In genomic region chr16:23670137-23670776, GRCh38 we compare ENCODE assay signal across 9 cellular contexts. TPM values are rescaled to one million over a fixed set of nuclear protein-coding genes. Genes with fewer than 3 reads are reported as not detected.
DNase-seq lines count a peak whose midpoint lies in the region; ATAC-seq, FAIRE-seq and TF ChIP-seq lines count a peak whose summit lies in the region.
"Had no signal": no experiment of that assay in that cellular context is flagged by ENCODE, and none has a peak within 500 bp of the region (broad histone marks: within the 10 kb centered on the region; RNA-seq: fewer than 3 reads in every experiment).

No MANE protein-coding gene starts in this region.

- intact Hi-C loops in PC-3 (cut with micrococcal nuclease) = loop anchor here (1.0 to 5.0 kb wide), 2 partner anchors 8 to 57 kb away; partner anchors contain the start of gene PLK1
- intact Hi-C loops in sciatic nerve (cut with DNase I) = no loop called here

- H4K20me1 ChIP-seq in PC-3 (ENCODE audit: low read length) = no peaks in the 10 kb centered on the region

- BruUV-seq in PC-3 (replicated peaks; lab: Mats Ljungman, UMichigan) = no TSS peak

- no peak overlapping the region for H3K4me3 ChIP-seq in PC-3 (ENCODE audit: low read length)
- H3K4me3 ChIP-seq: SK-N-MC had no signal

- peak; percentile 87 for ATAC-seq in GM18517 (IDR thresholded peaks at IDR 0.05; ENCODE audit: unreplicated experiment)
- peak; percentile 96 for ATAC-seq in PC-3
- ATAC-seq in sciatic nerve = no peak
- no peak for ATAC-seq in naive thymus-derived CD8-positive, alpha-beta T cell

- CTCF ChIA-PET in PC-3 (lab: Charles Lee) = interaction anchor here (0.6 kb wide), 1 partner anchor 8 kb away, joined by 3 read pairs; the partner anchor contains the start of gene PLK1

- peak overlapping the region; percentile 70 for H3K4me2 ChIP-seq in PC-3 (ENCODE audit: low read length)

- H3F3A ChIP-seq in PC-3 (ENCODE audit: low read length, unreplicated experiment) = peaks cover 7% of the 10 kb centered on the region

- H3K4me1 Mint-ChIP-seq in naive thymus-derived CD8-positive, alpha-beta T cell = peaks cover 0 to 16% (median 1%) of the 10 kb centered on the region in 4 donors

- no peaks in the 10 kb centered on the region for H3K27me3 Mint-ChIP-seq in naive thymus-derived CD8-positive, alpha-beta T cell

- H3K36me3 Mint-ChIP-seq in naive thymus-derived CD8-positive, alpha-beta T cell = peaks cover 0 to 73% (median 35%) of the 10 kb centered on the region in 3 donors

- H3K4me1 ChIP-seq in PC-3 (ENCODE audit: insufficient read depth, low read length) = peaks cover 24% of the 10 kb centered on the region

- peak overlapping the region; percentile 21; the same call in 1 of the 2 replicates for H3K9ac ChIP-seq in PC-3 (ENCODE audit: low read length)

- TF ChIP-seq POLR2A in H54 (IDR thresholded peaks at IDR 0.05; ENCODE audit: low read depth, low read length) = no peak

- H3K27ac ChIP-seq in PC-3 (ENCODE audit: low read length) = peak overlapping the region; percentile 86
- H3K27ac ChIP-seq: SK-N-MC had no signal

- H3K9me2 ChIP-seq in PC-3 (replicated peaks; ENCODE audit: low read length) = no peaks in the 10 kb centered on the region

- peaks cover 25% of the 10 kb centered on the region for H3K36me3 ChIP-seq in PC-3 (ENCODE audit: low read depth, low read length)

- peak; percentile 93 for FAIRE-seq in H54 (lab: Jason Lieb, UNC)

- no peak overlapping the region for H3K4me3 Mint-ChIP-seq in naive thymus-derived CD8-positive, alpha-beta T cell

- no peaks in the 10 kb centered on the region for H3K9me3 Mint-ChIP-seq in naive thymus-derived CD8-positive, alpha-beta T cell

- no peak for TF ChIP-seq CTCF in PC-3 (conservative IDR thresholded peaks at IDR 0.05; ENCODE audit: low read depth, low read length)

- H2AFZ ChIP-seq in PC-3 (ENCODE audit: low read length) = no peak overlapping the region

- DNase-seq in H54 (ENCODE audit: insufficient read length, low spot score) = peak; percentile 42
- DNase-seq in PC-3 = peak; percentile 85
- DNase-seq in germinal center (ENCODE audit: low spot score) = peak; percentile 34
- no peak for DNase-seq in sciatic nerve (ENCODE audit: low spot score)
- no peak for DNase-seq in DMS153 (lab: John Stamatoyannopoulos, UW)
- DNase-seq in naive thymus-derived CD8-positive, alpha-beta T cell = no peak
- no peak for DNase-seq in COLO668 (lab: John Stamatoyannopoulos, UW; ENCODE audit: unreplicated experiment)

- POLR2A ChIA-PET in PC-3 (lab: Charles Lee; ENCODE audit: unreplicated experiment) = no interaction called here
- POLR2A ChIA-PET in naive thymus-derived CD8-positive, alpha-beta T cell (lab: Charles Lee) = no interaction called here

- peaks cover 4% of the 10 kb centered on the region; the same call in 1 of the 2 replicates for H3K79me2 ChIP-seq in PC-3 (ENCODE audit: low read length)

- H3K9me3 ChIP-seq in PC-3 (ENCODE audit: low read length) = no peaks in the 10 kb centered on the region

- no peaks in the 10 kb centered on the region for H3K27me3 ChIP-seq in PC-3 (ENCODE audit: low read length)

- H3K27ac Mint-ChIP-seq in naive thymus-derived CD8-positive, alpha-beta T cell = peak overlapping the region in 3 of 10 donors; percentile 25 to 57 (median 34)

RNA-seq across cellular contexts. Expression of gene PLK1, which starts 8.4 kb away (rescaled TPM):
- 58.6 and 67.8 TPM in 2 replicates for total RNA-seq in PC-3 (2014; rRNA removed)
- total RNA-seq in sciatic nerve = 2.6 TPM
- 1 to 10 TPM; 2.5 to 3.2 TPM for total RNA-seq in naive thymus-derived CD8-positive, alpha-beta T cell
- polyA plus RNA-seq in naive thymus-derived CD8-positive, alpha-beta T cell = not detected

RNA-seq across cellular contexts. Expression of gene DCTN5, which starts 29.0 kb away (rescaled TPM):
- total RNA-seq in PC-3 (2014; rRNA removed) = 19.7 and 29.1 TPM in 2 replicates
- 45.5 TPM for total RNA-seq in sciatic nerve
- total RNA-seq in naive thymus-derived CD8-positive, alpha-beta T cell = 10 to 100 TPM; 64.9 to 68.8 TPM
- 10 to 100 TPM; 43.8 to 65.8 (median 58.4) TPM for polyA plus RNA-seq in naive thymus-derived CD8-positive, alpha-beta T cell

RNA-seq across cellular contexts. Expression of gene PALB2, which starts 29.1 kb away (rescaled TPM):
- 4.9 and 7.0 TPM in 2 replicates for total RNA-seq in PC-3 (2014; rRNA removed)
- 15.6 TPM for total RNA-seq in sciatic nerve
- total RNA-seq in naive thymus-derived CD8-positive, alpha-beta T cell = 10 to 100 TPM; 14.6 to 19.0 TPM
- polyA plus RNA-seq in naive thymus-derived CD8-positive, alpha-beta T cell = 1 to 10 TPM; 3.4 to 9.7 (median 9.5) TPM

RNA-seq across cellular contexts. Expression of gene ERN2, which starts 42.8 kb away (rescaled TPM):
- total RNA-seq in PC-3 (2014; rRNA removed) (not detected in 2 replicates), sciatic nerve (not detected)
- not detected for total RNA-seq in naive thymus-derived CD8-positive, alpha-beta T cell
- polyA plus RNA-seq in naive thymus-derived CD8-positive, alpha-beta T cell = not detected

Comparison
In these comparisons a context has a peak if more than half of its experiments do, and no peak if none do; other contexts are left out.
1. ATAC-seq: peak in GM18517 (single experiment) and PC-3 (single experiment); none in sciatic nerve (single experiment) and naive thymus-derived CD8-positive, alpha-beta T cell (0 of 2).
2. DNase-seq: peak in H54 (single experiment), PC-3 (single experiment) and germinal center (single experiment); none in sciatic nerve (single experiment), DMS153 (single experiment), naive thymus-derived CD8-positive, alpha-beta T cell (0 of 10) and COLO668 (single experiment).
3. RNA of gene PLK1, which starts 8.4 kb away (total RNA-seq): 58.6 to 67.8 TPM in PC-3; 2.5 to 3.2 TPM in naive thymus-derived CD8-positive, alpha-beta T cell and 2.6 TPM in sciatic nerve (single experiment); every median in the first group is over 10 times any median in the second.